22 cellular contexts compared by ENCODE assay signal in genomic region chr7:152600266-152600665, GRCh38.
A peak's percentile ranks its signal among the peaks of the same experiment; 100 is the strongest.
DNase-seq lines count a peak whose midpoint lies in the region; ATAC-seq, FAIRE-seq and TF ChIP-seq lines count a peak whose summit lies in the region.
"Had no signal": no experiment of that assay in that cellular context is flagged by ENCODE, and none has a peak within 500 bp of the region (broad histone marks: within the 10 kb centered on the region; RNA-seq: fewer than 3 reads in every experiment).

No MANE protein-coding gene starts in this region.

- POLR2A ChIA-PET in K562 (lab: Yijun Ruan, JAX): interaction anchor here (0.6 to 1.0 kb wide), 3 partner anchors 17 to 579 kb away, joined by 3 to 4 read pairs (median 3); no protein-coding TSS in a partner anchor

- TF ChIP-seq CTCF in K562 (IDR thresholded peaks at IDR 0.05 in 2 of 3, conservative IDR thresholded peaks at IDR 0.05 in 1 of 3; ENCODE audit: insufficient read depth in 2 of 3, low read depth in 1 of 3, low read length in 3 of 3) (no peak), osteoblast (IDR thresholded peaks at IDR 0.05; ENCODE audit: extremely low read depth, low read depth, low read length) (no peak), spleen (IDR thresholded peaks at IDR 0.05 in 8 of 11, conservative IDR thresholded peaks at IDR 0.05 in 3 of 11) (no peak)

- TF ChIP-seq POLR2A in K562 (conservative IDR thresholded peaks at IDR 0.05) (no peak), spleen (IDR thresholded peaks at IDR 0.05) (no peak)

- H3K4me1 ChIP-seq in K562 (replicated peaks in 1 of 2; ENCODE audit: control insufficient read depth in 2 of 2, insufficient read depth in 2 of 2, low read length in 2 of 2) (peaks cover 0 to 5% of the 10 kb centered on the region in 2 experiments; a peak in 3 of 5 replicates), osteoblast (ENCODE audit: insufficient read depth, low read length) (peaks cover 8% of the 10 kb centered on the region), spleen (no peaks in the 10 kb centered on the region)
- H3K4me1 ChIP-seq: A549; BLaER1 treated with 17β-estradiol and CSF1 and Interleukin-3, amounts not matched to agents 10 nM and 100 nM; Caco-2 had no signal

- H2AFZ ChIP-seq in K562 (ENCODE audit: low read depth, low read length) (no peak overlapping the region), osteoblast (ENCODE audit: low read length) (no peak overlapping the region)

- intact Hi-C loops in K562 (cut with micrococcal nuclease) (no loop called here), spleen (cut with DNase I; ENCODE audit: low total_unique reads) (no loop called here)

- H3K9me1 ChIP-seq in K562 (ENCODE audit: control insufficient read depth, insufficient read depth, low read length): no peaks in the 10 kb centered on the region

- DNase-seq in activated CD8-positive, alpha-beta memory T cell treated with anti-CD3 and anti-CD28 coated beads, Interleukin-2, amount 50 U/mL, for 48 hours: peak; percentile 15
- no peak for DNase-seq in activated CD8-positive, alpha-beta memory T cell treated with anti-CD3 and anti-CD28 coated beads for 24 hours
- DNase-seq in K562 (ENCODE audit: extremely low read depth in 1 of 4, low spot score in 3 of 4) (no peak), osteoblast (ENCODE audit: insufficient read length, low spot score, missing footprints) (peak; percentile 4), spleen (peak; percentile 31), hippocampal formation (lab: John Stamatoyannopoulos, UW) (no peak)
- DNase-seq in stimulated activated naive CD4-positive, alpha-beta T cell (lab: John Stamatoyannopoulos, UW): no peak
- DNase-seq: AML-193; Caco-2; Calu3; CD4-positive, alpha-beta T cell; CD8-positive, alpha-beta T cell; DMS79 treated with DMSO at 0.1 percent for 48 hours; GF-D8 had no signal

- CTCF ChIA-PET in K562 (lab: Yijun Ruan, JAX; ENCODE audit: low intra/inter-chr PET ratio): no interaction called here

- BruUV-seq in K562 (replicated peaks; lab: Mats Ljungman, UMichigan): no TSS peak

- FAIRE-seq in K562 (lab: Jason Lieb, UNC): peak; percentile 6
- FAIRE-seq: A549, D721Med, G401.6, GM12891, GM19239 had no signal

- 27% methylated on average over 5 of the region's 5 CpGs for WGBS in K562 (ENCODE audit: insufficient coverage, low coverage, missing lambda C conversion rate)
- WGBS in spleen, 5 donors: 93 to 97% (median 96%) methylated on average over 5 of the region's 5 CpGs

- H3K4me3 ChIP-seq in K562: no peak overlapping the region
- H3K4me3 ChIP-seq in osteoblast (ENCODE audit: insufficient read depth, low read length): no peak overlapping the region
- H3K4me3 ChIP-seq in spleen: no peak overlapping the region
- H3K4me3 ChIP-seq: A549; BLaER1 treated with 17β-estradiol and CSF1 and Interleukin-3, amounts not matched to agents 10 nM and 100 nM had no signal

- H3K27me3 ChIP-seq in K562 (ENCODE audit: control insufficient read depth in 2 of 2, insufficient read depth in 2 of 2, low read length in 2 of 2) (peaks cover 34 to 41% of the 10 kb centered on the region in 2 experiments), osteoblast (ENCODE audit: insufficient read depth, low read length) (no peaks in the 10 kb centered on the region), spleen (replicated peaks in 1 of 7) (no peaks in the 10 kb centered on the region)
- H3K27me3 ChIP-seq: BLaER1 treated with 17β-estradiol and CSF1 and Interleukin-3, amounts not matched to agents 10 nM and 100 nM had no signal

- no peaks in the 10 kb centered on the region for H4K20me1 ChIP-seq in K562 (replicated peaks; ENCODE audit: control insufficient read depth, insufficient read depth, low read length)
- H4K20me1 ChIP-seq in osteoblast (ENCODE audit: insufficient read depth, low read length): no peaks in the 10 kb centered on the region
- H4K20me1 ChIP-seq: BLaER1 treated with 17β-estradiol and CSF1 and Interleukin-3, amounts not matched to agents 10 nM and 100 nM had no signal

- in situ Hi-C loops in K562 (cut with MboI): no loop called here

- no peak overlapping the region for H3K4me2 ChIP-seq in K562 (ENCODE audit: insufficient read depth, low read length)
- H3K4me2 ChIP-seq in osteoblast (ENCODE audit: insufficient read depth, low read length): no peak overlapping the region
- H3K4me2 ChIP-seq: A549; BLaER1 treated with 17β-estradiol and CSF1 and Interleukin-3, amounts not matched to agents 10 nM and 100 nM had no signal

- H3K36me3 ChIP-seq in K562 (ENCODE audit: control insufficient read depth, insufficient read depth, low read length) (no peaks in the 10 kb centered on the region), osteoblast (ENCODE audit: insufficient read depth, low read length) (no peaks in the 10 kb centered on the region), spleen (no peaks in the 10 kb centered on the region)
- H3K36me3 ChIP-seq: BLaER1 treated with 17β-estradiol and CSF1 and Interleukin-3, amounts not matched to agents 10 nM and 100 nM had no signal

- H3K27ac ChIP-seq in K562 (ENCODE audit: extremely low read depth, low read depth, low read length): no peak overlapping the region
- H3K27ac ChIP-seq in osteoblast (ENCODE audit: low read depth, low read length): no peak overlapping the region
- H3K27ac ChIP-seq in spleen: no peak overlapping the region
- H3K27ac ChIP-seq: 22Rv1; A549; BLaER1 treated with 17β-estradiol and CSF1 and Interleukin-3, amounts not matched to agents 10 nM and 100 nM; C4-2B had no signal

- no peak for TF ChIP-seq RAD21 in K562 (CRISPR knock-in tag; conservative IDR thresholded peaks at IDR 0.05 in 1 of 2, IDR thresholded peaks at IDR 0.05 in 1 of 2)

- H3K79me2 ChIP-seq in K562 (ENCODE audit: control insufficient read depth, insufficient read depth, low read length) (no peaks in the 10 kb centered on the region), osteoblast (ENCODE audit: insufficient read depth, low read length) (no peaks in the 10 kb centered on the region)

- H3K9me3 ChIP-seq in K562 (replicated peaks; ENCODE audit: control insufficient read depth, insufficient read depth, low read depth, low read length) (no peaks in the 10 kb centered on the region; the same call in 1 of the 2 replicates), osteoblast (ENCODE audit: low read depth, low read length) (no peaks in the 10 kb centered on the region), spleen (no peaks in the 10 kb centered on the region)
- H3K9me3 ChIP-seq: A549; BLaER1 treated with 17β-estradiol and CSF1 and Interleukin-3, amounts not matched to agents 10 nM and 100 nM; Caco-2 had no signal

- no peak overlapping the region for H3K9ac ChIP-seq in K562 (ENCODE audit: insufficient read depth in 1 of 2, low read depth in 2 of 2, low read length in 2 of 2)
- H3K9ac ChIP-seq: BLaER1 treated with 17β-estradiol and CSF1 and Interleukin-3, amounts not matched to agents 10 nM and 100 nM had no signal

- no peak for ATAC-seq in K562
- ATAC-seq: A549; CD8-positive, alpha-beta T cell had no signal

- TF ChIP-seq EP300 in K562 (IDR thresholded peaks at IDR 0.05; ENCODE audit: low read length): no peak

TF ChIP-seq in K562, 482 proteins besides CTCF, POLR2A, EP300 and RAD21 (continues in another document):
- TF ChIP-seq, protein P1, sequence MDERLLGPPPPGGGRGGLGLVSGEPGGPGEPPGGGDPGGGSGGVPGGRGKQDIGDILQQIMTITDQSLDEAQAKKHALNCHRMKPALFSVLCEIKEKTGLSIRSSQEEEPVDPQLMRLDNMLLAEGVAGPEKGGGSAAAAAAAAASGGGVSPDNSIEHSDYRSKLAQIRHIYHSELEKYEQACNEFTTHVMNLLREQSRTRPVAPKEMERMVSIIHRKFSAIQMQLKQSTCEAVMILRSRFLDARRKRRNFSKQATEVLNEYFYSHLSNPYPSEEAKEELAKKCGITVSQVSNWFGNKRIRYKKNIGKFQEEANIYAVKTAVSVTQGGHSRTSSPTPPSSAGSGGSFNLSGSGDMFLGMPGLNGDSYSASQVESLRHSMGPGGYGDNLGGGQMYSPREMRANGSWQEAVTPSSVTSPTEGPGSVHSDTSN (CRISPR knock-in tag; IDR thresholded peaks at IDR 0.05; ENCODE audit: low read depth): no peak
- TF ChIP-seq, protein P1 (tag; conservative IDR thresholded peaks at IDR 0.05; ENCODE audit: low read depth): peak; percentile 32; the same call in 1 of the 2 replicates
- no peak for TF ChIP-seq CBX2 (IDR thresholded peaks at IDR 0.05; ENCODE audit: insufficient read depth, low read length, poor library complexity, severe bottlenecking)
- TF ChIP-seq HDAC6 (IDR thresholded peaks at IDR 0.05; ENCODE audit: low read depth, low read length): no peak
- TF ChIP-seq MEIS2 (IDR thresholded peaks at IDR 0.05; ENCODE audit: partially characterized antibody): peak; percentile 63
- TF ChIP-seq, protein P2, sequence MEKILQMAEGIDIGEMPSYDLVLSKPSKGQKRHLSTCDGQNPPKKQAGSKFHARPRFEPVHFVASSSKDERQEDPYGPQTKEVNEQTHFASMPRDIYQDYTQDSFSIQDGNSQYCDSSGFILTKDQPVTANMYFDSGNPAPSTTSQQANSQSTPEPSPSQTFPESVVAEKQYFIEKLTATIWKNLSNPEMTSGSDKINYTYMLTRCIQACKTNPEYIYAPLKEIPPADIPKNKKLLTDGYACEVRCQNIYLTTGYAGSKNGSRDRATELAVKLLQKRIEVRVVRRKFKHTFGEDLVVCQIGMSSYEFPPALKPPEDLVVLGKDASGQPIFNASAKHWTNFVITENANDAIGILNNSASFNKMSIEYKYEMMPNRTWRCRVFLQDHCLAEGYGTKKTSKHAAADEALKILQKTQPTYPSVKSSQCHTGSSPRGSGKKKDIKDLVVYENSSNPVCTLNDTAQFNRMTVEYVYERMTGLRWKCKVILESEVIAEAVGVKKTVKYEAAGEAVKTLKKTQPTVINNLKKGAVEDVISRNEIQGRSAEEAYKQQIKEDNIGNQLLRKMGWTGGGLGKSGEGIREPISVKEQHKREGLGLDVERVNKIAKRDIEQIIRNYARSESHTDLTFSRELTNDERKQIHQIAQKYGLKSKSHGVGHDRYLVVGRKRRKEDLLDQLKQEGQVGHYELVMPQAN (IDR thresholded peaks at IDR 0.05; ENCODE audit: borderline replicate concordance): no peak

Comparison
In these comparisons a context has a peak if more than half of its experiments do, and no peak if none do; other contexts are left out.
1. DNase-seq: peak in activated CD8-positive, alpha-beta memory T cell treated with anti-CD3 and anti-CD28 coated beads, Interleukin-2, amount 50 U/mL, for 48 hours (single experiment), osteoblast (single experiment) and spleen (single experiment); none in activated CD8-positive, alpha-beta memory T cell treated with anti-CD3 and anti-CD28 coated beads for 24 hours (single experiment), K562 (0 of 4), hippocampal formation (0 of 2) and stimulated activated naive CD4-positive, alpha-beta T cell (0 of 6).